Comparison of ENCODE assay signal across 26 cellular contexts in genomic region chr6:137120748-137121147, GRCh38. TPM values are rescaled to one million over a fixed set of nuclear protein-coding genes. Genes with fewer than 3 reads are reported as not detected.
"Had no signal": no experiment of that assay in that cellular context is flagged by ENCODE, and none has a peak within 500 bp of the region (broad histone marks: within the 10 kb centered on the region; RNA-seq: fewer than 3 reads in every experiment).

No MANE protein-coding gene starts in this region.

- H3K27me3 Mint-ChIP-seq: activated naive CD4-positive, alpha-beta T cell treated with anti-CD3 and anti-CD28 coated beads, Interleukin-2, amount 10 ng/mL, durations not matched to agents 7 days and 5 days; activated naive CD8-positive, alpha-beta T cell treated with anti-CD3 and anti-CD28 coated beads, Interleukin-2, amount 50 U/mL, for 24 hours; stimulated activated naive CD8-positive, alpha-beta T cell treated with anti-CD3 and anti-CD28 coated beads, Interleukin-15, amount 100 ng/mL, for 72 hours had no signal

- H3K36me3 Mint-ChIP-seq: activated naive CD4-positive, alpha-beta T cell treated with anti-CD3 and anti-CD28 coated beads, Interleukin-2, amount 10 ng/mL, durations not matched to agents 7 days and 5 days had no signal

- H3K4me1 ChIP-seq: foreskin keratinocyte had no signal

- H3K27me3 ChIP-seq: brain microvascular endothelial cell, dorsolateral prefrontal cortex, foreskin keratinocyte, neutrophil, upper lobe of left lung had no signal

- H3K4me3 Mint-ChIP-seq: activated naive CD4-positive, alpha-beta T cell treated with anti-CD3 and anti-CD28 coated beads, Interleukin-2, amount 10 ng/mL, durations not matched to agents 7 days and 5 days; activated naive CD8-positive, alpha-beta T cell treated with anti-CD3 and anti-CD28 coated beads, Interleukin-2, amount 50 U/mL, for 24 hours; activated T-cell treated with anti-CD3 and anti-CD28 coated beads, Interleukin-2, amount 50 U/mL, for 4 hours; stimulated activated naive CD8-positive, alpha-beta T cell treated with anti-CD3 and anti-CD28 coated beads, Interleukin-15, amount 100 ng/mL, for 72 hours had no signal

- H3K27ac Mint-ChIP-seq: activated naive CD4-positive, alpha-beta T cell treated with anti-CD3 and anti-CD28 coated beads, Interleukin-2, amount 10 ng/mL, durations not matched to agents 7 days and 5 days; activated naive CD8-positive, alpha-beta T cell treated with anti-CD3 and anti-CD28 coated beads, Interleukin-2, amount 50 U/mL, for 24 hours; stimulated activated naive CD8-positive, alpha-beta T cell treated with anti-CD3 and anti-CD28 coated beads, Interleukin-15, amount 100 ng/mL, for 72 hours had no signal

- H3K4me3 ChIP-seq: dorsolateral prefrontal cortex, mucosa of descending colon, thoracic aorta, upper lobe of left lung had no signal

- H3K4me1 Mint-ChIP-seq: activated naive CD8-positive, alpha-beta T cell treated with anti-CD3 and anti-CD28 coated beads, Interleukin-2, amount 50 U/mL, for 24 hours; stimulated activated naive CD8-positive, alpha-beta T cell treated with anti-CD3 and anti-CD28 coated beads, Interleukin-15, amount 100 ng/mL, for 72 hours had no signal

- ATAC-seq: activated CD4-positive, CD25-positive, alpha-beta regulatory T cell treated with anti-CD3 and anti-CD28 coated beads, Interleukin-2, amount 50 U/mL, for 24 hours; activated naive CD8-positive, alpha-beta T cell treated with anti-CD3 and anti-CD28 coated beads, Interleukin-2, amount 50 U/mL, for 24 hours; activated T-cell treated with anti-CD3 and anti-CD28 coated beads, Interleukin-2, amount 50 U/mL, for 4 hours; foreskin keratinocyte; left lobe of liver; mucosa of descending colon; naive thymus-derived CD4-positive, alpha-beta T cell; stimulated activated naive CD8-positive, alpha-beta T cell treated with anti-CD3 and anti-CD28 coated beads, Interleukin-15, amount 100 ng/mL, for 72 hours had no signal

- H3K27ac ChIP-seq: brain microvascular endothelial cell, epithelial cell of prostate, foreskin keratinocyte, neutrophil, thoracic aorta had no signal

- DNase-seq: activated CD4-positive, alpha-beta T cell treated with anti-CD3 and anti-CD28 coated beads, Interleukin-2, amount 50 U/mL, for 1 hour; activated CD8-positive, alpha-beta memory T cell treated with anti-CD3 and anti-CD28 coated beads, Interleukin-2, amount 50 U/mL, for 4 hours; activated effector memory CD4-positive, alpha-beta T cell treated with Interleukin-2 at 50 U/mL for 16 hours; activated naive CD4-positive, alpha-beta T cell treated with anti-CD3 and anti-CD28 coated beads, Interleukin-2, amount 10 ng/mL, durations not matched to agents 7 days and 5 days; activated naive CD8-positive, alpha-beta T cell treated with anti-CD3 and anti-CD28 coated beads, Interleukin-2, amount 50 U/mL, for 24 hours; activated T-cell treated with anti-CD3 and anti-CD28 coated beads, Interleukin-2, amount 50 U/mL, for 4 hours; anterior cingulate cortex; brain microvascular endothelial cell; central memory CD4-positive, alpha-beta T cell; dorsolateral prefrontal cortex; foreskin keratinocyte; head of caudate nucleus; kidney; mucosa of descending colon; naive thymus-derived CD4-positive, alpha-beta T cell; posterior cingulate gyrus; stimulated activated naive CD8-positive, alpha-beta T cell treated with anti-CD3 and anti-CD28 coated beads, Interleukin-15, amount 100 ng/mL, for 72 hours; T1000; upper lobe of left lung had no signal

- H3K36me3 ChIP-seq: brain microvascular endothelial cell, neutrophil, thoracic aorta, upper lobe of left lung had no signal

RNA-seq across cellular contexts. Expression of gene IL22RA2, which starts 52.7 kb away (rescaled TPM):
- total RNA-seq: activated T-cell treated with anti-CD3 and anti-CD28 coated beads, Interleukin-2, amount 50 U/mL, for 4 hours; dorsolateral prefrontal cortex; fibroblast of lung; foreskin keratinocyte; kidney; left lobe of liver; lung microvascular endothelial cell; mucosa of descending colon; naive thymus-derived CD4-positive, alpha-beta T cell; thoracic aorta; upper lobe of left lung had no signal
- polyA plus RNA-seq: fibroblast of lung; foreskin keratinocyte; naive thymus-derived CD4-positive, alpha-beta T cell had no signal
